ENCODE assay signal across 8 cellular contexts in genomic region chr12:124518051-124518932, GRCh38. TPM values are rescaled to one million over a fixed set of nuclear protein-coding genes. Genes with fewer than 3 reads are reported as not detected.
DNase-seq lines count a peak whose midpoint lies in the region; ATAC-seq and TF ChIP-seq lines count a peak whose summit lies in the region.

No MANE protein-coding gene starts in this region.

- no peaks in the 10 kb centered on the region for H3K36me3 ChIP-seq in GM23338 (ENCODE audit: insufficient read depth)

- H3K79me2 ChIP-seq in GM23338 (replicated peaks; ENCODE audit: insufficient read depth), result peaks cover 99% of the 10 kb centered on the region

- no peaks in the 10 kb centered on the region for H3K9me2 ChIP-seq in GM23338 (ENCODE audit: insufficient read depth)

- DNase-seq in GM23338 (ENCODE audit: low spot score), result no peak
- peak; percentile 98 for DNase-seq in NCI-H345 (lab: John Stamatoyannopoulos, UW)
- DNase-seq in hepatic stellate cell (ENCODE audit: low spot score), result peak; percentile 99
- peak; percentile 99 for DNase-seq in retinal pigment epithelial cell (ENCODE audit: low read depth)
- DNase-seq in activated naive CD4-positive, alpha-beta T cell treated with Interleukin-2 at 50 U/mL for 16 hours, result no peak
- DNase-seq in GF-D8 (lab: John Stamatoyannopoulos, UW), result no peak

- H3K27me3 Mint-ChIP-seq in GM23338 (ENCODE audit: insufficient read depth, low read depth, poor library complexity) (peaks cover 20% of the 10 kb centered on the region), brain (no peaks in the 10 kb centered on the region)

- ATAC-seq in GM23338 (peak; percentile 16), HG02840 (IDR thresholded peaks at IDR 0.05; ENCODE audit: low FRiP score, unreplicated experiment) (no peak)

- TF ChIP-seq CTCF in GM23338 (conservative IDR thresholded peaks at IDR 0.05; ENCODE audit: low read depth in 2 of 2), result no peak
- no peak for TF ChIP-seq CTCF in brain (conservative IDR thresholded peaks at IDR 0.05)
- no peak for TF ChIP-seq CTCF in retinal pigment epithelial cell (conservative IDR thresholded peaks at IDR 0.05; ENCODE audit: low read depth, low read length)

- H3K4me3 Mint-ChIP-seq in GM23338, result peak overlapping the region; percentile 11; the same call in 1 of the 3 replicates
- peak overlapping the region; percentile 77 to 91 (median 88) for H3K4me3 Mint-ChIP-seq in brain

- H3K9me3 Mint-ChIP-seq in GM23338 (no peaks in the 10 kb centered on the region), brain (peaks cover 0 to 6% (median 0%) of the 10 kb centered on the region in 5 experiments)

- peaks cover 15% of the 10 kb centered on the region for H3K4me1 ChIP-seq in GM23338 (ENCODE audit: insufficient read depth)

- H3K27me3 ChIP-seq in GM23338 (ENCODE audit: insufficient read depth), result no peaks in the 10 kb centered on the region

- peak overlapping the region; percentile 57 for H3K4me2 ChIP-seq in GM23338

- peaks cover 18% of the 10 kb centered on the region; the same call in 2 of the 3 replicates for H3K36me3 Mint-ChIP-seq in GM23338 (ENCODE audit: low read depth)
- peaks cover 28% of the 10 kb centered on the region for H3K36me3 Mint-ChIP-seq in brain

- H3K4me3 ChIP-seq in GM23338, result no peak overlapping the region
- H3K4me3 ChIP-seq in retinal pigment epithelial cell (ENCODE audit: low read length), result peak overlapping the region; percentile 87

- H4K20me1 ChIP-seq in GM23338 (replicated peaks; ENCODE audit: insufficient read depth), result peaks cover 37% of the 10 kb centered on the region

- H3K27ac Mint-ChIP-seq in GM23338 (peak overlapping the region; percentile 87), brain (peak overlapping the region; percentile 96 to 100 (median 98))

- H3F3A ChIP-seq in GM23338 (replicated peaks; ENCODE audit: low read depth), result peaks cover 7% of the 10 kb centered on the region; the same call in 1 of the 2 replicates

- H2AFZ ChIP-seq in GM23338, result no peak overlapping the region

- H3K27ac ChIP-seq in GM23338 (ENCODE audit: low read depth), result peak overlapping the region; percentile 80

- H3K4me1 Mint-ChIP-seq in GM23338 (peaks cover 50% of the 10 kb centered on the region), brain (peaks cover 96% of the 10 kb centered on the region)

TF ChIP-seq in GM23338, 12 proteins besides CTCF, POLR2A, EP300 and RAD21 (continues in another document):
- TF ChIP-seq ETS1 (IDR thresholded peaks at IDR 0.05) (no peak), NANOG (IDR thresholded peaks at IDR 0.05; ENCODE audit: borderline replicate concordance) (no peak), REST (IDR thresholded peaks at IDR 0.05; ENCODE audit: unreplicated experiment) (no peak), JUNB (IDR thresholded peaks at IDR 0.05; ENCODE audit: unreplicated experiment) (no peak), CREB1 (CRISPR knock-in tag; IDR thresholded peaks at IDR 0.05; ENCODE audit: low read depth) (no peak), ZNF114 (CRISPR knock-in tag; IDR thresholded peaks at IDR 0.05) (no peak), ZNF462 (CRISPR knock-in tag; IDR thresholded peaks at IDR 0.05) (no peak), STAT1 (IDR thresholded peaks at IDR 0.05; ENCODE audit: unreplicated experiment) (no peak), POLR2AphosphoS5 (IDR thresholded peaks at IDR 0.05; ENCODE audit: low read depth) (no peak), EZH2 (IDR thresholded peaks at IDR 0.05; ENCODE audit: low read depth, unreplicated experiment) (no peak)

RNA-seq across cellular contexts. Expression of gene NCOR2, which starts 49.1 kb away (rescaled TPM):
- total RNA-seq in GM23338 (2014; rRNA removed; shearing (Covaris generic)), result 180 and 190 TPM in 2 replicates
- polyA plus RNA-seq in GM23338 (2016; fragmentation: Nextera tagmentation; extraction: Ambion mirVana) (69.6 and 76.5 TPM in 2 replicates), brain (ENCODE audit: insufficient read depth, low read depth, low replicate concordance) (78.6 TPM)

Comparison
In these comparisons a context has a peak if more than half of its experiments do, and no peak if none do; other contexts are left out.
1. DNase-seq: peak in NCI-H345 (single experiment), hepatic stellate cell (single experiment) and retinal pigment epithelial cell (single experiment); none in GM23338 (single experiment), activated naive CD4-positive, alpha-beta T cell treated with Interleukin-2 at 50 U/mL for 16 hours (single experiment) and GF-D8 (single experiment).